In genomic region chr5:132315529-132316067, GRCh38 we compare ENCODE assay signal across 2 cellular contexts.
TF ChIP-seq lines count a peak whose summit lies in the region.

No MANE protein-coding gene starts in this region.

TF ChIP-seq in HEK293, 187 proteins besides CTCF, POLR2A, EP300 and RAD21 (continued from another document):
- TF ChIP-seq ZBTB17 (tag by site-specific recombination; IDR thresholded peaks at IDR 0.05): no peak

TF ChIP-seq in WTC11, 78 proteins besides CTCF, POLR2A, EP300 and RAD21 (continued from another document):
- no peak for TF ChIP-seq FOXP4 (CRISPR knock-in tag; IDR thresholded peaks at IDR 0.05)
- TF ChIP-seq ZNF138 (CRISPR knock-in tag; conservative IDR thresholded peaks at IDR 0.05): no peak
